13 cellular contexts compared by ENCODE assay signal in the genomic region with DNA sequence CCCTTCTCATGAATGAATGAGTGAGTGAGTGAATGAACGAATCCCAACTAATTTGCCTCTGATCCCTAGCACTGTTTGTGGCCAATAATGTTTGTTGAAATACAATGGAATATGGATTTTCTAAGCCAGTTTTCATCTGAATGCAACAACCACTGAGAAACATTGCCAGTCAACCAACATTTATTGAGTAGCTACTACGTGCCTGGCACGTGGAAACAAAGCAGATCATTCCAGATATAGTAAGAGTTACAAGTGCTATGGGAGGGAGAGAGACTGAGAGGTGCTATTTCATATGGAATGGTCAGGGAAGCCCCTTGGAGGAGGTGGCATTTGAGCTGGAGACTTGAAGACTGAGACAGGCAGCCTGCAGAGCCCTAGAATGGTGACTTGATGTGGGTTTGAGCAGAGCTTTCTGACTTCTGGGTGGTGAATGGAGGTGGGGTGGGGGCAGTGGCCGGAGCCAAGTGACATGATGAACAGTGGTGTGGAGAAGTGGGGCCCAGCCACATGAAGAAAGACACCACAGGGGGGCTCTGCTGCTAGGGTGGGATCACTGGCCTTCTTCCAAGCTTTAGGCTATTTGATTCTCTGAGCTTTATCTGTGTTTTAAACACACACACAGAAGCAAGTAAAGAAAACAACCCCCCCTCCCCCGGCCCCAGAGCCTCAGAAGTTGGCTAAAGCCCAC. TPM values are rescaled to one million over a fixed set of nuclear protein-coding genes. Genes with fewer than 3 reads are reported as not detected.
A peak's percentile ranks its signal among the peaks of the same experiment; 100 is the strongest.
DNase-seq lines count a peak whose midpoint lies in the region; ATAC-seq, FAIRE-seq and TF ChIP-seq lines count a peak whose summit lies in the region.
"Had no signal": no experiment of that assay in that cellular context is flagged by ENCODE, and none has a peak within 500 bp of the region (broad histone marks: within the 10 kb centered on the region; RNA-seq: fewer than 3 reads in every experiment).

No MANE protein-coding gene starts in this region.

- H3K27me3 Mint-ChIP-seq in activated T-cell treated with anti-CD3 and anti-CD28 coated beads, Interleukin-2, amount 50 U/mL, for 24 hours, result no peaks in the 10 kb centered on the region

- no peaks in the 10 kb centered on the region for H3K9me3 Mint-ChIP-seq in activated T-cell treated with anti-CD3 and anti-CD28 coated beads, Interleukin-2, amount 50 U/mL, for 24 hours

- peak overlapping the region; percentile 80 to 91 for H3K18ac ChIP-seq in mesenchymal stem cell (ENCODE audit: low read depth in 1 of 2, low read length in 2 of 2)

- H2AFZ ChIP-seq in mesenchymal stem cell (ENCODE audit: low read depth, low read length), result no peak overlapping the region

- no peak for TF ChIP-seq EP300 in A549 (IDR thresholded peaks at IDR 0.05)

- H3K4me1 ChIP-seq in A549 (peaks cover 8% of the 10 kb centered on the region; the same call in 1 of the 3 replicates), mesenchymal stem cell (ENCODE audit: control insufficient read depth, insufficient read depth, low read depth, low read length) (peaks cover 7% of the 10 kb centered on the region), gastrocnemius medialis (peaks cover 14 to 22% of the 10 kb centered on the region in 2 donors)

- no peak overlapping the region for H3K23ac ChIP-seq in mesenchymal stem cell (ENCODE audit: low read length in 2 of 2)

- DNase-seq in A549 (ENCODE audit: low read depth in 1 of 2, low spot score in 1 of 2), result no peak
- DNase-seq in dorsolateral prefrontal cortex, result no peak
- peak; percentile 25 for DNase-seq in mesenchymal stem cell
- DNase-seq in gastrocnemius medialis, result no peak
- no peak for DNase-seq in DMS153 (lab: John Stamatoyannopoulos, UW)
- DNase-seq in KBM-7, result no peak
- no peak for DNase-seq in activated T-cell treated with anti-CD3 and anti-CD28 coated beads, Interleukin-2, amount 50 U/mL, for 24 hours
- DNase-seq: ACHN; activated CD8-positive, alpha-beta memory T cell treated with anti-CD3 and anti-CD28 coated beads, Interleukin-2, amount 50 U/mL, for 4 hours; activated naive CD8-positive, alpha-beta T cell treated with anti-CD3 and anti-CD28 coated beads, Interleukin-2, amount 10 ng/mL, durations not matched to agents 7 days and 5 days; NCI-H1930 had no signal

- H3K27ac ChIP-seq in A549 (peak overlapping the region in 1 of 2 experiments; percentile 53; a peak in 2 of 6 replicates), dorsolateral prefrontal cortex (peak overlapping the region in 31 of 59 donors; percentile 1 to 71 (median 31)), mesenchymal stem cell (ENCODE audit: low read length, poor library complexity, severe bottlenecking) (no peak overlapping the region), gastrocnemius medialis (peak overlapping the region; percentile 60 to 83 (median 70))
- H3K27ac ChIP-seq: SK-N-MC had no signal

- TF ChIP-seq RAD21 in A549 (conservative IDR thresholded peaks at IDR 0.05 in 1 of 2, IDR thresholded peaks at IDR 0.05 in 1 of 2), result no peak

- H2BK120ac ChIP-seq in mesenchymal stem cell (ENCODE audit: low read depth, low read length), result peak overlapping the region; percentile 96

- H3K36me3 Mint-ChIP-seq in activated T-cell treated with anti-CD3 and anti-CD28 coated beads, Interleukin-2, amount 50 U/mL, for 24 hours (ENCODE audit: low read depth), result no peaks in the 10 kb centered on the region
- H3K36me3 Mint-ChIP-seq: activated naive CD8-positive, alpha-beta T cell treated with anti-CD3 and anti-CD28 coated beads, Interleukin-2, amount 10 ng/mL, durations not matched to agents 7 days and 5 days had no signal

- no peaks in the 10 kb centered on the region for H3K4me1 Mint-ChIP-seq in activated T-cell treated with anti-CD3 and anti-CD28 coated beads, Interleukin-2, amount 50 U/mL, for 24 hours (ENCODE audit: low read depth)
- H3K4me1 Mint-ChIP-seq: activated naive CD8-positive, alpha-beta T cell treated with anti-CD3 and anti-CD28 coated beads, Interleukin-2, amount 10 ng/mL, durations not matched to agents 7 days and 5 days had no signal

- H4K8ac ChIP-seq in mesenchymal stem cell (ENCODE audit: low read length), result peak overlapping the region; percentile 55

- H2BK15ac ChIP-seq in mesenchymal stem cell (ENCODE audit: low read depth, poor library complexity, severe bottlenecking), result peak overlapping the region; percentile 91

- no peaks in the 10 kb centered on the region for H3K79me1 ChIP-seq in mesenchymal stem cell (replicated peaks; ENCODE audit: low read length, poor library complexity, severe bottlenecking)

- intact Hi-C loops in dorsolateral prefrontal cortex (cut with DNase I) (no loop called here), gastrocnemius medialis (cut with DNase I; ENCODE audit: low total_unique reads) (no loop called here)

- no peak for TF ChIP-seq POLR2A in A549 (IDR thresholded peaks at IDR 0.05; ENCODE audit: low read length)
- TF ChIP-seq POLR2A in gastrocnemius medialis (IDR thresholded peaks at IDR 0.05), result no peak

- peak overlapping the region in 1 of 2 experiments; percentile 81 for H3K4ac ChIP-seq in mesenchymal stem cell (ENCODE audit: low read depth in 1 of 2, low read length in 2 of 2)

- peak overlapping the region; percentile 86 to 92 for H2BK12ac ChIP-seq in mesenchymal stem cell (ENCODE audit: low read length in 2 of 2)

- no peak overlapping the region for H3K27ac Mint-ChIP-seq in activated T-cell treated with anti-CD3 and anti-CD28 coated beads, Interleukin-2, amount 50 U/mL, for 24 hours
- H3K27ac Mint-ChIP-seq: activated naive CD8-positive, alpha-beta T cell treated with anti-CD3 and anti-CD28 coated beads, Interleukin-2, amount 10 ng/mL, durations not matched to agents 7 days and 5 days had no signal

- no peak for ATAC-seq in A549
- no peak for ATAC-seq in gastrocnemius medialis
- no peak for ATAC-seq in GM19324 (IDR thresholded peaks at IDR 0.05; ENCODE audit: low FRiP score, unreplicated experiment)

- no peak overlapping the region for H3K4me3 Mint-ChIP-seq in activated T-cell treated with anti-CD3 and anti-CD28 coated beads, Interleukin-2, amount 50 U/mL, for 24 hours
- H3K4me3 Mint-ChIP-seq: activated naive CD8-positive, alpha-beta T cell treated with anti-CD3 and anti-CD28 coated beads, Interleukin-2, amount 10 ng/mL, durations not matched to agents 7 days and 5 days had no signal

- peak overlapping the region; percentile 47 for H4K91ac ChIP-seq in mesenchymal stem cell (ENCODE audit: low read length)

- 0 out of 3 replicates have a peak overlapping the region, but pooled peaks have one; percentile 17 for H3K4me2 ChIP-seq in A549
- no peak overlapping the region for H3K4me2 ChIP-seq in mesenchymal stem cell (ENCODE audit: low read length, poor library complexity, severe bottlenecking)

- no peaks in the 10 kb centered on the region for H3K9me3 ChIP-seq in A549
- H3K9me3 ChIP-seq in mesenchymal stem cell (ENCODE audit: control insufficient read depth, low read length), result peaks cover 2% of the 10 kb centered on the region
- no peaks in the 10 kb centered on the region for H3K9me3 ChIP-seq in gastrocnemius medialis

- TF ChIP-seq CTCF in A549 (IDR thresholded peaks at IDR 0.05) (no peak), dorsolateral prefrontal cortex (IDR thresholded peaks at IDR 0.05 in 54 of 56, conservative IDR thresholded peaks at IDR 0.05 in 2 of 56; ENCODE audit: low read depth in 1 of 56, partially characterized antibody in 56 of 56) (no peak), gastrocnemius medialis (IDR thresholded peaks at IDR 0.05 in 4 of 5, conservative IDR thresholded peaks at IDR 0.05 in 1 of 5) (no peak)

- in situ Hi-C loops in gastrocnemius medialis (cut with MboI; ENCODE audit: low sequenced_read_pairs in 4 of 4) (no loop called here), KBM-7 (cut with MboI; ENCODE audit: low pct_unique_long_range_greater_than_20kb, low sequenced_read_pairs) (no loop called here)

- H3K9ac ChIP-seq in mesenchymal stem cell (ENCODE audit: low read length), result no peak overlapping the region

- 76% methylated on average over 5 of the region's 5 CpGs for WGBS in A549 (ENCODE audit: missing lambda C conversion rate)
- WGBS in mesenchymal stem cell, result 61% methylated on average over 3 of the region's 5 CpGs

- H3K27me3 ChIP-seq in dorsolateral prefrontal cortex, result no peaks in the 10 kb centered on the region
- no peaks in the 10 kb centered on the region for H3K27me3 ChIP-seq in mesenchymal stem cell (ENCODE audit: control insufficient read depth in 1 of 2, insufficient read depth in 1 of 2, low read length in 2 of 2)
- H3K27me3 ChIP-seq in gastrocnemius medialis, result no peaks in the 10 kb centered on the region

- H3K14ac ChIP-seq in mesenchymal stem cell (ENCODE audit: low read length in 2 of 2), result no peak overlapping the region

- H2BK5ac ChIP-seq in mesenchymal stem cell (ENCODE audit: low read depth, low read length, poor library complexity, severe bottlenecking), result no peak overlapping the region

- no peak overlapping the region for H3K4me3 ChIP-seq in A549
- no peak overlapping the region for H3K4me3 ChIP-seq in dorsolateral prefrontal cortex
- no peak overlapping the region for H3K4me3 ChIP-seq in mesenchymal stem cell (ENCODE audit: insufficient read depth in 1 of 2, low read depth in 1 of 2, low read length in 2 of 2)
- H3K4me3 ChIP-seq in gastrocnemius medialis, result no peak overlapping the region
- H3K4me3 ChIP-seq: SK-N-MC had no signal

- POLR2A ChIA-PET in A549 (lab: Yijun Ruan, JAX), result interaction anchor here (1.2 kb wide), 1 partner anchor 9 kb away, joined by 5 read pairs; no protein-coding TSS in a partner anchor

- no peak for FAIRE-seq in A549 (lab: Jason Lieb, UNC)

- CTCF ChIA-PET in A549 (lab: Yijun Ruan, JAX), result interaction anchor here (1.0 to 1.5 kb wide), 3 partner anchors 10 to 103 kb away, joined by 3 to 6 read pairs (median 4); no protein-coding TSS in a partner anchor

- no peak overlapping the region for H2AK5ac ChIP-seq in mesenchymal stem cell (ENCODE audit: low read length, severe bottlenecking)

- H3K36me3 ChIP-seq in mesenchymal stem cell (ENCODE audit: control insufficient read depth in 1 of 2, insufficient read depth in 2 of 2, low read depth in 1 of 2, low read length in 2 of 2) (no peaks in the 10 kb centered on the region), gastrocnemius medialis (no peaks in the 10 kb centered on the region)

TF ChIP-seq in A549, 52 proteins besides CTCF, POLR2A, EP300 and RAD21:
- TF ChIP-seq RARB (CRISPR knock-in tag; IDR thresholded peaks at IDR 0.05) (no peak), MAFK (IDR thresholded peaks at IDR 0.05; ENCODE audit: partially characterized antibody) (no peak)
TF ChIP-seq in A549: peak in this region for 0.

RNA-seq across cellular contexts. Expression of a gene that starts 35.1 kb away (rescaled TPM):
- polyA plus RNA-seq in A549 (2011; rRNA removed) (7.0 and 12.7 TPM in 2 replicates), A549 (2017; fragmentation: RNase III; extraction: RNeasy Plus Mini Kit Qiagen cat#74134 plus additional on column Dnase treatment) (33.1 to 37.3 TPM (median 34.9 TPM) in 3 replicates)
- polyA plus RNA-seq in A549 (2012; cell fraction: cytosol; rRNA removed), result 29.6 and 31.6 TPM in 2 replicates
- 122 and 130 TPM in 2 replicates for polyA plus RNA-seq in A549 (2012; cell fraction: nucleus; rRNA removed)
- polyA minus RNA-seq in A549 (2011; rRNA and poly(A)+ RNA removed), result 5.5 and 11.3 TPM in 2 replicates
- total RNA-seq in dorsolateral prefrontal cortex (100 to 1,000 TPM in 2 of 120 experiments, 10 to 100 TPM in 118; 12.5 to 186 (median 28.4) TPM), gastrocnemius medialis (100 to 1,000 TPM in 1 of 4 donors, 10 to 100 TPM in 3; 39.5 to 104 (median 45.3) TPM)
- polyA plus RNA-seq in mesenchymal stem cell (2013, experiment 1 of 2), result 71.2 TPM
- 67.2 TPM for polyA plus RNA-seq in mesenchymal stem cell (2013, experiment 2 of 2)
